In the genomic region with DNA sequence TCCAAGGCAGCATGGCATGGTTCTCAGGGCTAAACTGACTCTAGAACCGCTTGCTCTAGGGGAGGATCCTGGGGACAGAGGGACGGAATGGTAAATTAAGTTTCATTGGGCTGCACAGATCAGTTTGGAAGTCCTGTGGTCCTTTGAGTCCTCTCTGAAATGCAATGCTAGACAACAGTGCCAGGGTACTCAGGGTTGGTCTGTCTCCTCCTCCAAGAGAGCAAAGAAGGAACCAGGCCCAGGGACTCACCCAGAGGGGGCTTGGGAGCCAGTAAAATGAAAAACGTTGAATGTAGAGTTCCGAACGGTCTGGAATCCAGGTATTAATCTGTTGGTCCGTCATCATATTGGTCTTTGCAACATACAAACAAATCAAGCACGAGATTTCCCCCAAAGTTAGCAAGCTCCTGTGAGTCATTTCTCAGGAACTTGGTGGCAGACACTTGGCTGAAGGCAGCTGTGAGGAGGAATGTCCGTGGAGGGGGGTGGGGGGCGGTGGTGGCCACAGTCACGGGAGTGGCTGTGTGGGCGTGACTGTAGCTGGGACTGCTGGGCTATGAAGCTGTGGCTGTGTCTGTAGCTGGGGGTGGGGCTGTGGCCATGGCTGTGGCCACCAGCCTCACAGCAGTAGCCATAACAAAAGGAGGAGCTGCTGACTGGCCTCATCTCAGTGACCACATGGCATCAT, we compare ENCODE assay signal across 8 cellular contexts. TPM values are rescaled to one million over a fixed set of nuclear protein-coding genes. Genes with fewer than 3 reads are reported as not detected.
DNase-seq lines count a peak whose midpoint lies in the region; ATAC-seq and TF ChIP-seq lines count a peak whose summit lies in the region.

No MANE protein-coding gene starts in this region.

- peak overlapping the region; percentile 33 to 51 for H3K27ac ChIP-seq in left lung

- H3K9me3 ChIP-seq in left lung = no peaks in the 10 kb centered on the region

- H3K9me3 Mint-ChIP-seq in stimulated activated effector memory CD8-positive, alpha-beta T cell treated with anti-CD3 and anti-CD28 coated beads, Interleukin-12 subunit alpha, Interleukin-12 subunit beta, amount 100 ng/mL, for 72 hours = no peaks in the 10 kb centered on the region

- H3K4me3 Mint-ChIP-seq in stimulated activated effector memory CD8-positive, alpha-beta T cell treated with anti-CD3 and anti-CD28 coated beads, Interleukin-12 subunit alpha, Interleukin-12 subunit beta, amount 100 ng/mL, for 72 hours = peak overlapping the region; percentile 33

- DNase-seq in AG09319 (ENCODE audit: extremely low read depth, low read depth) = peak; percentile 66
- peak; percentile 91 for DNase-seq in HK-2 (ENCODE audit: unreplicated experiment)
- DNase-seq in amniotic epithelial cell (ENCODE audit: low read depth) = peak; percentile 62
- peak; percentile 84 to 87 for DNase-seq in left lung
- peak; percentile 31 to 80 for DNase-seq in stimulated activated effector memory CD8-positive, alpha-beta T cell treated with anti-CD3 and anti-CD28 coated beads, Interleukin-12 subunit alpha, Interleukin-12 subunit beta, amount 100 ng/mL, for 72 hours (ENCODE audit: low spot score in 2 of 2)
- no peak for DNase-seq in NCI-H1694 (lab: John Stamatoyannopoulos, UW)
- no peak for DNase-seq in NCI-H510A (lab: John Stamatoyannopoulos, UW)

- peak overlapping the region; percentile 93 for H3K27ac Mint-ChIP-seq in stimulated activated effector memory CD8-positive, alpha-beta T cell treated with anti-CD3 and anti-CD28 coated beads, Interleukin-12 subunit alpha, Interleukin-12 subunit beta, amount 100 ng/mL, for 72 hours

- no peaks in the 10 kb centered on the region for H3K36me3 ChIP-seq in left lung

- H3K27me3 ChIP-seq in left lung = no peaks in the 10 kb centered on the region

- no peak overlapping the region for H3K4me3 ChIP-seq in left lung

- H3K4me1 Mint-ChIP-seq in stimulated activated effector memory CD8-positive, alpha-beta T cell treated with anti-CD3 and anti-CD28 coated beads, Interleukin-12 subunit alpha, Interleukin-12 subunit beta, amount 100 ng/mL, for 72 hours = peaks cover 60% of the 10 kb centered on the region

- intact Hi-C loops in left lung (cut with DNase I) = no loop called here

- H3K4me1 ChIP-seq in left lung = peaks cover 16 to 51% of the 10 kb centered on the region in 2 donors

- ATAC-seq in left lung (peak; percentile 64), HG02884 (IDR thresholded peaks at IDR 0.05; ENCODE audit: unreplicated experiment) (no peak)
- peak; percentile 76 for ATAC-seq in stimulated activated effector memory CD8-positive, alpha-beta T cell treated with anti-CD3 and anti-CD28 coated beads, Interleukin-12 subunit alpha, Interleukin-12 subunit beta, amount 100 ng/mL, for 72 hours

- no peak for TF ChIP-seq CTCF in AG09319 (IDR thresholded peaks at IDR 0.05; ENCODE audit: low read depth, low read length)
- no peak for TF ChIP-seq CTCF in left lung (IDR thresholded peaks at IDR 0.05)

- peaks cover 14% of the 10 kb centered on the region for H3K36me3 Mint-ChIP-seq in stimulated activated effector memory CD8-positive, alpha-beta T cell treated with anti-CD3 and anti-CD28 coated beads, Interleukin-12 subunit alpha, Interleukin-12 subunit beta, amount 100 ng/mL, for 72 hours

RNA-seq across cellular contexts. Expression of a gene that starts 40.8 kb away (rescaled TPM):
- 10 to 100 TPM; 15.2 to 17.6 TPM for total RNA-seq in left lung

Comparison
In these comparisons a context has a peak if more than half of its experiments do, and no peak if none do; other contexts are left out.
1. DNase-seq: peak in AG09319 (single experiment), HK-2 (single experiment), amniotic epithelial cell (single experiment), left lung (2 of 2) and stimulated activated effector memory CD8-positive, alpha-beta T cell treated with anti-CD3 and anti-CD28 coated beads, Interleukin-12 subunit alpha, Interleukin-12 subunit beta, amount 100 ng/mL, for 72 hours (2 of 2); none in NCI-H1694 (single experiment) and NCI-H510A (single experiment).